ENCODE assay signal across 9 cellular contexts in genomic region chr1:60970081-60970509, GRCh38.
DNase-seq lines count a peak whose midpoint lies in the region; ATAC-seq, FAIRE-seq and TF ChIP-seq lines count a peak whose summit lies in the region.
"Had no signal": no experiment of that assay in that cellular context is flagged by ENCODE, and none has a peak within 500 bp of the region (broad histone marks: within the 10 kb centered on the region; RNA-seq: fewer than 3 reads in every experiment).

No MANE protein-coding gene starts in this region.

- no peaks in the 10 kb centered on the region for H3K4me1 ChIP-seq in kidney (ENCODE audit: control insufficient read depth in 1 of 2, insufficient read depth in 1 of 2, low read depth in 1 of 2, low read length in 2 of 2)
- H3K4me1 ChIP-seq: BLaER1 had no signal

- FAIRE-seq in kidney (lab: Jason Lieb, UNC), result no peak
- FAIRE-seq in urothelium cell line (lab: Jason Lieb, UNC), result no peak

- no peak overlapping the region for H3K9ac ChIP-seq in kidney (ENCODE audit: low read length in 2 of 2)
- H3K9ac ChIP-seq: BLaER1 had no signal

- H3K4me1 Mint-ChIP-seq in stimulated activated memory B cell treated with anti-CD40 and anti-IgM and Interleukin-4, amounts not matched to agents 10 μg/mL and 1 μg/mL and 100 μg/mL, for 72 hours, result no peaks in the 10 kb centered on the region

- H3K9me3 ChIP-seq in kidney (ENCODE audit: control insufficient read depth in 1 of 2, low read length in 2 of 2), result peaks cover 4 to 7% of the 10 kb centered on the region in 2 donors

- intact Hi-C loops in kidney (cut with DNase I), result loop anchor here (10.0 kb wide), 1 partner anchor 485 kb away; no protein-coding TSS in a partner anchor

- H3K4me3 ChIP-seq in astrocyte of the spinal cord (ENCODE audit: low read depth, low read length) (no peak overlapping the region), kidney (ENCODE audit: low read length in 2 of 2) (no peak overlapping the region)
- H3K4me3 ChIP-seq: BLaER1 had no signal

- in situ Hi-C loops in astrocyte of the spinal cord (cut with HindIII; ENCODE audit: low sequenced_read_pairs), result no loop called here

- TF ChIP-seq CTCF in astrocyte of the spinal cord (IDR thresholded peaks at IDR 0.05; ENCODE audit: low read depth, low read length) (peak; percentile 49), kidney (IDR thresholded peaks at IDR 0.05; ENCODE audit: borderline replicate concordance, extremely low read depth, insufficient read depth) (peak; percentile 38)

- no peak overlapping the region for H3K4me3 Mint-ChIP-seq in stimulated activated memory B cell treated with anti-CD40 and anti-IgM and Interleukin-4, amounts not matched to agents 10 μg/mL and 1 μg/mL and 100 μg/mL, for 72 hours

- no peaks in the 10 kb centered on the region for H3K36me3 ChIP-seq in kidney (ENCODE audit: control insufficient read depth in 1 of 2, insufficient read depth in 2 of 2, low read length in 2 of 2)
- H3K36me3 ChIP-seq: BLaER1 had no signal

- no peak for ATAC-seq in stimulated activated memory B cell treated with anti-CD40 and anti-IgM and Interleukin-4, amounts not matched to agents 10 μg/mL and 1 μg/mL and 100 μg/mL, for 72 hours
- ATAC-seq in HG02588 (IDR thresholded peaks at IDR 0.05; ENCODE audit: unreplicated experiment), result no peak

- H3K36me3 Mint-ChIP-seq in stimulated activated memory B cell treated with anti-CD40 and anti-IgM and Interleukin-4, amounts not matched to agents 10 μg/mL and 1 μg/mL and 100 μg/mL, for 72 hours, result peaks cover 5% of the 10 kb centered on the region

- H3K27me3 Mint-ChIP-seq in stimulated activated memory B cell treated with anti-CD40 and anti-IgM and Interleukin-4, amounts not matched to agents 10 μg/mL and 1 μg/mL and 100 μg/mL, for 72 hours, result peaks cover 32% of the 10 kb centered on the region

- H3K9me3 Mint-ChIP-seq in stimulated activated memory B cell treated with anti-CD40 and anti-IgM and Interleukin-4, amounts not matched to agents 10 μg/mL and 1 μg/mL and 100 μg/mL, for 72 hours, result peaks cover 10% of the 10 kb centered on the region

- H3K27ac ChIP-seq in kidney (ENCODE audit: low read depth in 2 of 2, low read length in 2 of 2), result no peak overlapping the region
- H3K27ac ChIP-seq: BLaER1 had no signal

- H3K27ac Mint-ChIP-seq in stimulated activated memory B cell treated with anti-CD40 and anti-IgM and Interleukin-4, amounts not matched to agents 10 μg/mL and 1 μg/mL and 100 μg/mL, for 72 hours, result no peak overlapping the region

- DNase-seq in NCI-H2029 treated with DMSO at 0.1 percent for 48 hours (lab: John Stamatoyannopoulos, UW) (peak; percentile 29), NCI-H2029 (lab: John Stamatoyannopoulos, UW) (no peak), astrocyte of the spinal cord (ENCODE audit: low read depth, low spot score) (peak; percentile 56), kidney (no peak), urothelium cell line (ENCODE audit: low spot score) (peak; percentile 36)
- no peak for DNase-seq in stimulated activated CD4-positive, alpha-beta T cell treated with anti-CD3 and anti-CD28 coated beads, Interleukin-1b, Interleukin-23, amount 100 ng/mL, for 48 hours

Comparison
In these comparisons a context has a peak if more than half of its experiments do, and no peak if none do; other contexts are left out.
1. DNase-seq: peak in NCI-H2029 treated with DMSO at 0.1 percent for 48 hours (single experiment), astrocyte of the spinal cord (single experiment) and urothelium cell line (single experiment); none in NCI-H2029 (single experiment), kidney (single experiment) and stimulated activated CD4-positive, alpha-beta T cell treated with anti-CD3 and anti-CD28 coated beads, Interleukin-1b, Interleukin-23, amount 100 ng/mL, for 48 hours (single experiment).